20 cellular contexts compared by ENCODE assay signal in genomic region chr18:33600846-33601245, GRCh38. TPM values are rescaled to one million over a fixed set of nuclear protein-coding genes. Genes with fewer than 3 reads are reported as not detected.
DNase-seq lines count a peak whose midpoint lies in the region; ATAC-seq and TF ChIP-seq lines count a peak whose summit lies in the region.
"Had no signal": no experiment of that assay in that cellular context is flagged by ENCODE, and none has a peak within 500 bp of the region (broad histone marks: within the 10 kb centered on the region; RNA-seq: fewer than 3 reads in every experiment).

No MANE protein-coding gene starts in this region.

- no peaks in the 10 kb centered on the region for H3K9me3 Mint-ChIP-seq in WTC11
- H3K9me3 Mint-ChIP-seq: H9 had no signal

- POLR2A ChIA-PET in WTC11 (lab: Charles Lee), result no interaction called here

- H3K4me1 ChIP-seq in Loucy (ENCODE audit: insufficient read depth, low read length, poor library complexity, severe bottlenecking), result peaks cover 10% of the 10 kb centered on the region
- H3K4me1 ChIP-seq in smooth muscle cell (ENCODE audit: low read depth), result peaks cover 10% of the 10 kb centered on the region
- H3K4me1 ChIP-seq in spleen, result no peaks in the 10 kb centered on the region

- no peak for TF ChIP-seq POLR2A in spleen (IDR thresholded peaks at IDR 0.05)

- H3K9me3 ChIP-seq in Loucy (ENCODE audit: insufficient read depth, low read depth, low read length), result no peaks in the 10 kb centered on the region
- H3K9me3 ChIP-seq in smooth muscle cell (replicated peaks; ENCODE audit: low read depth), result no peaks in the 10 kb centered on the region
- H3K9me3 ChIP-seq in spleen, result no peaks in the 10 kb centered on the region

- no peak overlapping the region for H3K4me2 ChIP-seq in Loucy (ENCODE audit: low read depth, low read length, poor library complexity, severe bottlenecking)
- peak overlapping the region; percentile 35 for H3K4me2 ChIP-seq in smooth muscle cell

- 62% methylated on average over 3 of the region's 3 CpGs for WGBS in smooth muscle cell (ENCODE audit: low lambda C conversion rate)
- 69 to 80% (median 77%) methylated on average over 3 of the region's 3 CpGs for WGBS in spleen, 5 donors

- DNase-seq in WTC11 (ENCODE audit: low spot score) (no peak), smooth muscle cell (lab: John Stamatoyannopoulos, UW; ENCODE audit: unreplicated experiment) (no peak), spleen (no peak), activated gamma-delta T cell (lab: John Stamatoyannopoulos, UW) (no peak), NCI-H1930 (lab: John Stamatoyannopoulos, UW) (no peak)
- DNase-seq: C1 segment of cervical spinal cord; Calu3; CD4-positive, alpha-beta memory T cell; COR-L47; DMS53; DMS79 treated with DMSO at 0.1 percent for 48 hours; GF-D8; GM23248; H9; HFFc6 had no signal

- H2AFZ ChIP-seq in Loucy (ENCODE audit: low read length) (peak overlapping the region; percentile 28; the same call in 1 of the 2 replicates), smooth muscle cell (ENCODE audit: low read depth) (no peak overlapping the region)
- H2AFZ ChIP-seq: GM23248 had no signal

- intact Hi-C loops in spleen (cut with DNase I; ENCODE audit: low total_unique reads), result no loop called here

- H3K27me3 ChIP-seq in Loucy (ENCODE audit: insufficient read depth, low read length, poor library complexity, severe bottlenecking) (no peaks in the 10 kb centered on the region), smooth muscle cell (ENCODE audit: low read depth) (no peaks in the 10 kb centered on the region), spleen (replicated peaks in 1 of 7) (no peaks in the 10 kb centered on the region)

- CTCF ChIA-PET in WTC11 (lab: Charles Lee), result interaction anchor here (1.7 kb wide), 1 partner anchor 369 kb away, joined by 4 read pairs; no protein-coding TSS in a partner anchor

- no peak overlapping the region for H3K9ac ChIP-seq in Loucy (ENCODE audit: low read depth, low read length, poor library complexity, severe bottlenecking)
- no peak overlapping the region for H3K9ac ChIP-seq in smooth muscle cell (ENCODE audit: low read depth)
- H3K9ac ChIP-seq: GM23248 had no signal

- no peaks in the 10 kb centered on the region for H4K20me1 ChIP-seq in Loucy (ENCODE audit: insufficient read depth, low read length, poor library complexity, severe bottlenecking)
- H4K20me1 ChIP-seq in smooth muscle cell (ENCODE audit: low read depth), result peaks cover 9% of the 10 kb centered on the region

- no peaks in the 10 kb centered on the region for H3K27me3 Mint-ChIP-seq in WTC11 (ENCODE audit: low read depth)
- H3K27me3 Mint-ChIP-seq: CD4-positive, alpha-beta memory T cell had no signal

- TF ChIP-seq CTCF in Loucy (conservative IDR thresholded peaks at IDR 0.05; ENCODE audit: low read length) (no peak), WTC11 (IDR thresholded peaks at IDR 0.05) (no peak), smooth muscle cell (IDR thresholded peaks at IDR 0.05; ENCODE audit: borderline replicate concordance, insufficient read depth, poor library complexity, severe bottlenecking) (no peak), spleen (IDR thresholded peaks at IDR 0.05 in 8 of 11, conservative IDR thresholded peaks at IDR 0.05 in 3 of 11) (no peak)

- H3K27ac Mint-ChIP-seq in WTC11, result no peak overlapping the region
- H3K27ac Mint-ChIP-seq: CD4-positive, alpha-beta memory T cell; H9; HFFc6 had no signal

- H3K27ac ChIP-seq in smooth muscle cell (ENCODE audit: low read depth), result no peak overlapping the region
- H3K27ac ChIP-seq in spleen, result no peak overlapping the region
- H3K27ac ChIP-seq: GM23248 had no signal

- no peaks in the 10 kb centered on the region for H3K36me3 ChIP-seq in Loucy (ENCODE audit: insufficient read depth, low read length)
- H3K36me3 ChIP-seq in smooth muscle cell (ENCODE audit: low read depth), result no peaks in the 10 kb centered on the region
- no peaks in the 10 kb centered on the region for H3K36me3 ChIP-seq in spleen

- ATAC-seq in WTC11, result peak; percentile 67
- ATAC-seq: HCT116 had no signal

- H3F3A ChIP-seq in Loucy (ENCODE audit: low read depth) (no peaks in the 10 kb centered on the region), smooth muscle cell (ENCODE audit: low read depth) (no peaks in the 10 kb centered on the region)

- H3K4me1 Mint-ChIP-seq in WTC11, result peaks cover 19% of the 10 kb centered on the region

- no peak overlapping the region for H3K4me3 Mint-ChIP-seq in WTC11
- H3K4me3 Mint-ChIP-seq: CD4-positive, alpha-beta memory T cell; H9; HFFc6 had no signal

- H3K4me3 ChIP-seq in Loucy (ENCODE audit: low read length, poor library complexity, severe bottlenecking), result no peak overlapping the region
- H3K4me3 ChIP-seq in smooth muscle cell, result no peak overlapping the region
- no peak overlapping the region for H3K4me3 ChIP-seq in spleen
- H3K4me3 ChIP-seq: GM23248 had no signal

- no peaks in the 10 kb centered on the region for H3K36me3 Mint-ChIP-seq in WTC11
- H3K36me3 Mint-ChIP-seq: CD4-positive, alpha-beta memory T cell had no signal

- no peaks in the 10 kb centered on the region for H3K9me2 ChIP-seq in Loucy (replicated peaks; ENCODE audit: low read depth, low read length)

- H3K79me2 ChIP-seq in Loucy (ENCODE audit: insufficient read depth, low read length), result no peaks in the 10 kb centered on the region
- H3K79me2 ChIP-seq in smooth muscle cell (ENCODE audit: low read depth), result peaks cover 29% of the 10 kb centered on the region

TF ChIP-seq in WTC11, 78 proteins besides CTCF, POLR2A, EP300 and RAD21:
- TF ChIP-seq GTF2I (CRISPR knock-in tag; conservative IDR thresholded peaks at IDR 0.05) (no peak), MYBL2 (CRISPR knock-in tag; IDR thresholded peaks at IDR 0.05) (no peak)

RNA-seq across cellular contexts. Expression of gene ASXL3, which starts 22.8 kb away (rescaled TPM):
- 0.35 to 0.76 TPM (median 0.66 TPM) in 3 replicates for total RNA-seq in WTC11 (2021)
- total RNA-seq in smooth muscle cell, result 2.9 and 5.9 TPM in 2 replicates
- 0.70 and 1.2 TPM in 2 replicates for polyA plus RNA-seq in smooth muscle cell
- total RNA-seq in spleen, result 1 to 10 TPM in 4 of 7 donors, under 1 TPM in 3; 0.29 to 3.5 (median 1.0) TPM
- under 1 TPM; 0.02 to 0.03 (median 0.03) TPM for polyA plus RNA-seq in spleen
- total RNA-seq: A172; CD4-positive, alpha-beta memory T cell; G401; GM23248; HFFc6 had no signal
- polyA plus RNA-seq: BJ; CD4-positive, alpha-beta memory T cell; GM23248 had no signal
